1 cellular context compared by ENCODE assay signal in genomic region chr2:42110287-42110973, GRCh38.
TF ChIP-seq lines count a peak whose summit lies in the region.

No MANE protein-coding gene starts in this region.

TF ChIP-seq in HepG2, 621 proteins besides CTCF, POLR2A, EP300 and RAD21 (continued from another document and continues in another):
- TF ChIP-seq ZNF414 (CRISPR knock-in tag; IDR thresholded peaks at IDR 0.05), result 0 out of 2 replicates have a peak, but pooled peaks have one; percentile 35
- peak; percentile 60 for TF ChIP-seq ZNF501 (CRISPR knock-in tag; IDR thresholded peaks at IDR 0.05)
- peak; percentile 36 for TF ChIP-seq ZNF407 (CRISPR knock-in tag; IDR thresholded peaks at IDR 0.05; ENCODE audit: not compliant biosample characterization)
- peak; percentile 71; the same call in 1 of the 2 replicates for TF ChIP-seq ZNF691 (CRISPR knock-in tag; IDR thresholded peaks at IDR 0.05; ENCODE audit: borderline replicate concordance, low read depth)
- no peak for TF ChIP-seq ZFP36L2 (CRISPR knock-in tag; IDR thresholded peaks at IDR 0.05)
- no peak for TF ChIP-seq HOXA9 (CRISPR knock-in tag; IDR thresholded peaks at IDR 0.05; ENCODE audit: borderline replicate concordance)
- TF ChIP-seq ZNF878 (CRISPR knock-in tag; IDR thresholded peaks at IDR 0.05), result no peak
- no peak for TF ChIP-seq ZNF224 (CRISPR knock-in tag; IDR thresholded peaks at IDR 0.05)
- TF ChIP-seq JUN (CRISPR knock-in tag; IDR thresholded peaks at IDR 0.05), result no peak
- TF ChIP-seq, protein P1, sequence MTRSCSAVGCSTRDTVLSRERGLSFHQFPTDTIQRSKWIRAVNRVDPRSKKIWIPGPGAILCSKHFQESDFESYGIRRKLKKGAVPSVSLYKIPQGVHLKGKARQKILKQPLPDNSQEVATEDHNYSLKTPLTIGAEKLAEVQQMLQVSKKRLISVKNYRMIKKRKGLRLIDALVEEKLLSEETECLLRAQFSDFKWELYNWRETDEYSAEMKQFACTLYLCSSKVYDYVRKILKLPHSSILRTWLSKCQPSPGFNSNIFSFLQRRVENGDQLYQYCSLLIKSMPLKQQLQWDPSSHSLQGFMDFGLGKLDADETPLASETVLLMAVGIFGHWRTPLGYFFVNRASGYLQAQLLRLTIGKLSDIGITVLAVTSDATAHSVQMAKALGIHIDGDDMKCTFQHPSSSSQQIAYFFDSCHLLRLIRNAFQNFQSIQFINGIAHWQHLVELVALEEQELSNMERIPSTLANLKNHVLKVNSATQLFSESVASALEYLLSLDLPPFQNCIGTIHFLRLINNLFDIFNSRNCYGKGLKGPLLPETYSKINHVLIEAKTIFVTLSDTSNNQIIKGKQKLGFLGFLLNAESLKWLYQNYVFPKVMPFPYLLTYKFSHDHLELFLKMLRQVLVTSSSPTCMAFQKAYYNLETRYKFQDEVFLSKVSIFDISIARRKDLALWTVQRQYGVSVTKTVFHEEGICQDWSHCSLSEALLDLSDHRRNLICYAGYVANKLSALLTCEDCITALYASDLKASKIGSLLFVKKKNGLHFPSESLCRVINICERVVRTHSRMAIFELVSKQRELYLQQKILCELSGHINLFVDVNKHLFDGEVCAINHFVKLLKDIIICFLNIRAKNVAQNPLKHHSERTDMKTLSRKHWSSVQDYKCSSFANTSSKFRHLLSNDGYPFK (CRISPR knock-in tag; IDR thresholded peaks at IDR 0.05; ENCODE audit: borderline replicate concordance), result peak; percentile 26; the same call in 1 of the 2 replicates
- TF ChIP-seq ZFX (CRISPR knock-in tag; IDR thresholded peaks at IDR 0.05; ENCODE audit: low read depth), result peak; percentile 56; the same call in 1 of the 2 replicates
- peak; percentile 28 for TF ChIP-seq ASH2L (IDR thresholded peaks at IDR 0.05; ENCODE audit: insufficient read length, low read depth, low read length)
- no peak for TF ChIP-seq GTF3A (CRISPR knock-in tag; conservative IDR thresholded peaks at IDR 0.05)
- peak; percentile 29; the same call in 1 of the 2 replicates for TF ChIP-seq ZNF274 (CRISPR knock-in tag; IDR thresholded peaks at IDR 0.05)
- TF ChIP-seq PAXIP1 (CRISPR knock-in tag; conservative IDR thresholded peaks at IDR 0.05), result peak; percentile 57
- TF ChIP-seq ZNF367 (CRISPR knock-in tag; IDR thresholded peaks at IDR 0.05; ENCODE audit: borderline replicate concordance), result no peak
- TF ChIP-seq ZNF609 (CRISPR knock-in tag; IDR thresholded peaks at IDR 0.05; ENCODE audit: borderline replicate concordance), result peak; percentile 12; the same call in 1 of the 2 replicates
- TF ChIP-seq CENPT (CRISPR knock-in tag; IDR thresholded peaks at IDR 0.05; ENCODE audit: low read depth), result no peak
- 0 out of 2 replicates have a peak, but pooled peaks have one; percentile 35 for TF ChIP-seq ZNF276 (CRISPR knock-in tag; IDR thresholded peaks at IDR 0.05; ENCODE audit: low read depth)
- no peak for TF ChIP-seq CBFB (CRISPR knock-in tag; IDR thresholded peaks at IDR 0.05)
- peak; percentile 49; the same call in 1 of the 2 replicates for TF ChIP-seq ZNF598 (CRISPR knock-in tag; IDR thresholded peaks at IDR 0.05; ENCODE audit: borderline replicate concordance)
- peak; percentile 31; the same call in 1 of the 2 replicates for TF ChIP-seq ZNF543 (CRISPR knock-in tag; IDR thresholded peaks at IDR 0.05)
- TF ChIP-seq SOX6 (IDR thresholded peaks at IDR 0.05), result no peak
- peak; percentile 31; the same call in 1 of the 2 replicates for TF ChIP-seq SOX6 (CRISPR knock-in tag; IDR thresholded peaks at IDR 0.05)
- TF ChIP-seq TARDBP (CRISPR knock-in tag; IDR thresholded peaks at IDR 0.05), result peak; percentile 36; the same call in 1 of the 2 replicates
- no peak for TF ChIP-seq KLF6 (CRISPR knock-in tag; IDR thresholded peaks at IDR 0.05)
- TF ChIP-seq DNMT1 (CRISPR knock-in tag; IDR thresholded peaks at IDR 0.05), result no peak
- TF ChIP-seq ZNF570 (CRISPR knock-in tag; IDR thresholded peaks at IDR 0.05; ENCODE audit: borderline replicate concordance), result no peak
- TF ChIP-seq TSC22D2 (CRISPR knock-in tag; IDR thresholded peaks at IDR 0.05; ENCODE audit: borderline replicate concordance), result no peak
